ENCODE assay signal across 1 cellular context in genomic region chr2:159737917-159738296, GRCh38.
TF ChIP-seq lines count a peak whose summit lies in the region.

No MANE protein-coding gene starts in this region.

TF ChIP-seq in HepG2, 621 proteins besides CTCF, POLR2A, EP300 and RAD21:
- TF ChIP-seq, protein P1, sequence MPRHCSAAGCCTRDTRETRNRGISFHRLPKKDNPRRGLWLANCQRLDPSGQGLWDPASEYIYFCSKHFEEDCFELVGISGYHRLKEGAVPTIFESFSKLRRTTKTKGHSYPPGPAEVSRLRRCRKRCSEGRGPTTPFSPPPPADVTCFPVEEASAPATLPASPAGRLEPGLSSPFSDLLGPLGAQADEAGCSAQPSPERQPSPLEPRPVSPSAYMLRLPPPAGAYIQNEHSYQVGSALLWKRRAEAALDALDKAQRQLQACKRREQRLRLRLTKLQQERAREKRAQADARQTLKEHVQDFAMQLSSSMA (CRISPR knock-in tag; IDR thresholded peaks at IDR 0.05): 0 out of 2 replicates have a peak, but pooled peaks have one; percentile 43
- TF ChIP-seq U2AF2 (IDR thresholded peaks at IDR 0.05; ENCODE audit: low read depth, low read length): no peak
- no peak for TF ChIP-seq NFYB (CRISPR knock-in tag; IDR thresholded peaks at IDR 0.05)
- TF ChIP-seq, protein P2, sequence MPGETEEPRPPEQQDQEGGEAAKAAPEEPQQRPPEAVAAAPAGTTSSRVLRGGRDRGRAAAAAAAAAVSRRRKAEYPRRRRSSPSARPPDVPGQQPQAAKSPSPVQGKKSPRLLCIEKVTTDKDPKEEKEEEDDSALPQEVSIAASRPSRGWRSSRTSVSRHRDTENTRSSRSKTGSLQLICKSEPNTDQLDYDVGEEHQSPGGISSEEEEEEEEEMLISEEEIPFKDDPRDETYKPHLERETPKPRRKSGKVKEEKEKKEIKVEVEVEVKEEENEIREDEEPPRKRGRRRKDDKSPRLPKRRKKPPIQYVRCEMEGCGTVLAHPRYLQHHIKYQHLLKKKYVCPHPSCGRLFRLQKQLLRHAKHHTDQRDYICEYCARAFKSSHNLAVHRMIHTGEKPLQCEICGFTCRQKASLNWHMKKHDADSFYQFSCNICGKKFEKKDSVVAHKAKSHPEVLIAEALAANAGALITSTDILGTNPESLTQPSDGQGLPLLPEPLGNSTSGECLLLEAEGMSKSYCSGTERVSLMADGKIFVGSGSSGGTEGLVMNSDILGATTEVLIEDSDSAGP (CRISPR knock-in tag; IDR thresholded peaks at IDR 0.05; ENCODE audit: borderline replicate concordance): 0 out of 2 replicates have a peak, but pooled peaks have one; percentile 17
- TF ChIP-seq DNMT1 (CRISPR knock-in tag; IDR thresholded peaks at IDR 0.05): no peak
- TF ChIP-seq ZNF572 (CRISPR knock-in tag; IDR thresholded peaks at IDR 0.05): no peak
- TF ChIP-seq AGO2 (optimal IDR thresholded peaks at IDR 0.05; ENCODE audit: low read depth, low read length): peak; percentile 90
- no peak for TF ChIP-seq ZNF512B (CRISPR knock-in tag; IDR thresholded peaks at IDR 0.05; ENCODE audit: borderline replicate concordance)
- peak; percentile 29; the same call in 1 of the 2 replicates for TF ChIP-seq NRL (CRISPR knock-in tag; IDR thresholded peaks at IDR 0.05; ENCODE audit: borderline replicate concordance)
